Comparison of ENCODE assay signal across 9 cellular contexts in the genomic region with DNA sequence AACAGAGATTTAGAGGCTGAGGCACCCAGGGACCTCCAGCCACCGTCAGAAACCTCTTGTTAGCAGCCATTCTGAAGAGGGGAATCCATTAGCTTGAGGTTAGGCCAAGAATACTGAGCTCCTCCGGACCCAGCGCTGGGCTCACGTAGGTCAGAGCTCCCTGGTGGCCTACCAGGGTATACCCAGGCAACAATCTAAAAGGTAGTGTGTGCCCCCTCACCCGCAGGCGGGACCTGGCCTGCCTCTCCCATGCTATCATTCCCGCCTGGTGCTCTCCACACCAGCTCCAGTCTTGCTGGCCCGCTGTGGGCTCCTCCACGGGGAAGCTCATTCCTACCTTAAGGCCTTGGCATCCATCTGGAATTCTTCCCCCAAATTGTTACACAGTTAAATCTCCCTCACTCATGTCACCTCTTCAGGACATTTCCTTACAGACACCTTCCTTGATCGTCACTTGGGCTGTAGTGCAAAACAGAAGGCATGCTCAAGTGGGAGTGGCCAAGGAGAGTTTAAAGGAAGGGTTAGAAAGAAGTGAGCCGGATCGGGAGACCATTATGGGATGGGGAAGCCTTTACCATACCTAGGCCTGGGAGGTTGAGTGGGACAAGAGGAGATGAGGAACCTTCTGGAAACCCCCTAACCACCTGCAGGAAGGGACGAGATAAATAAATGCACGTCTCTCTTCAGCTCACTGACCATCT.
DNase-seq lines count a peak whose midpoint lies in the region; ATAC-seq and TF ChIP-seq lines count a peak whose summit lies in the region.
"Had no signal": no experiment of that assay in that cellular context is flagged by ENCODE, and none has a peak within 500 bp of the region (broad histone marks: within the 10 kb centered on the region; RNA-seq: fewer than 3 reads in every experiment).

No MANE protein-coding gene starts in this region.

- H4K20me1 ChIP-seq in BLaER1 (no peaks in the 10 kb centered on the region), neural progenitor cell (ENCODE audit: low read depth) (peaks cover 11% of the 10 kb centered on the region)

- H3K4me1 Mint-ChIP-seq in neural progenitor cell, result peaks cover 30% of the 10 kb centered on the region

- H3K4me3 ChIP-seq in BLaER1, result no peak overlapping the region
- H3K4me3 ChIP-seq in HUES6 (ENCODE audit: low read depth, low read length), result peak overlapping the region; percentile 76
- no peak overlapping the region for H3K4me3 ChIP-seq in brain microvascular endothelial cell (ENCODE audit: low read depth, low read length)
- peak overlapping the region; percentile 98 for H3K4me3 ChIP-seq in neural progenitor cell

- TF ChIP-seq CTCF in brain microvascular endothelial cell (IDR thresholded peaks at IDR 0.05; ENCODE audit: low read depth, low read length, missing control alignments), result peak; percentile 18
- peak; percentile 37 for TF ChIP-seq CTCF in neural progenitor cell (IDR thresholded peaks at IDR 0.05)

- no peak overlapping the region for H2AFZ ChIP-seq in neural progenitor cell (replicated peaks)

- H3K27me3 Mint-ChIP-seq in neural progenitor cell (ENCODE audit: insufficient read depth, low read depth), result peaks cover 22% of the 10 kb centered on the region

- H3K27ac Mint-ChIP-seq in neural progenitor cell, result no peak overlapping the region
- H3K27ac Mint-ChIP-seq: activated T-helper 1 cell treated with anti-CD3 and anti-CD28 coated beads, Interleukin-12 subunit alpha, Interleukin-12 subunit beta, Interleukin-2, Interleukin-4 antibody, amounts not matched to agents 30 ng/mL and 10 ng/mL and 1 ng/mL, durations not matched to agents 14 hours and 24 hours and 36 hours had no signal

- H3K4me3 Mint-ChIP-seq in neural progenitor cell, result peak overlapping the region; percentile 84
- H3K4me3 Mint-ChIP-seq: activated T-helper 1 cell treated with anti-CD3 and anti-CD28 coated beads, Interleukin-12 subunit alpha, Interleukin-12 subunit beta, Interleukin-2, Interleukin-4 antibody, amounts not matched to agents 30 ng/mL and 10 ng/mL and 1 ng/mL, durations not matched to agents 14 hours and 24 hours and 36 hours had no signal

- no peak overlapping the region for H3K27ac ChIP-seq in BLaER1
- no peak overlapping the region for H3K27ac ChIP-seq in HUES6 (ENCODE audit: low read depth, low read length)
- H3K27ac ChIP-seq in brain microvascular endothelial cell, result no peak overlapping the region
- no peak overlapping the region for H3K27ac ChIP-seq in neural progenitor cell

- H3K4me1 ChIP-seq in BLaER1 (peaks cover 17% of the 10 kb centered on the region), HUES6 (ENCODE audit: control insufficient read depth, insufficient read depth, low read length) (peaks cover 34% of the 10 kb centered on the region), neural progenitor cell (peaks cover 29% of the 10 kb centered on the region)

- no peaks in the 10 kb centered on the region for H3K36me3 Mint-ChIP-seq in neural progenitor cell

- H3K9ac ChIP-seq in BLaER1, result no peak overlapping the region
- H3K9ac ChIP-seq in HUES6 (ENCODE audit: low read length), result no peak overlapping the region
- H3K9ac ChIP-seq in neural progenitor cell, result no peak overlapping the region

- no peaks in the 10 kb centered on the region for H3K79me2 ChIP-seq in neural progenitor cell (ENCODE audit: low read depth)

- H3K27me3 ChIP-seq in BLaER1 (peaks cover 12% of the 10 kb centered on the region; the same call in 1 of the 2 replicates), HUES6 (ENCODE audit: control insufficient read depth, insufficient read depth, low read length) (peaks cover 64% of the 10 kb centered on the region), brain microvascular endothelial cell (replicated peaks) (peaks cover 32% of the 10 kb centered on the region), neural progenitor cell (peaks cover 61% of the 10 kb centered on the region)

- peaks cover 53% of the 10 kb centered on the region for H3F3A ChIP-seq in neural progenitor cell (ENCODE audit: low read depth)

- H3K9me3 ChIP-seq in BLaER1, result no peaks in the 10 kb centered on the region; the same call in 1 of the 2 replicates
- H3K9me3 ChIP-seq in HUES6 (ENCODE audit: control insufficient read depth, insufficient read depth, low read depth, low read length), result no peaks in the 10 kb centered on the region
- no peaks in the 10 kb centered on the region for H3K9me3 ChIP-seq in neural progenitor cell (ENCODE audit: low read depth)

- in situ Hi-C loops in brain microvascular endothelial cell (cut with HindIII; ENCODE audit: low pct_ligation_motif_present, low sequenced_read_pairs), result no loop called here

- DNase-seq in brain microvascular endothelial cell (no peak), neural progenitor cell (ENCODE audit: low spot score) (peak; percentile 62), NCI-H524 treated with DMSO at 0.1 percent for 48 hours (lab: John Stamatoyannopoulos, UW) (no peak)

- peak overlapping the region; percentile 99; the same call in 1 of the 2 replicates for H3K4me2 ChIP-seq in BLaER1
- H3K4me2 ChIP-seq in neural progenitor cell, result peak overlapping the region; percentile 99

- H3K36me3 ChIP-seq in BLaER1 (no peaks in the 10 kb centered on the region), HUES6 (ENCODE audit: control insufficient read depth, insufficient read depth, low read length) (no peaks in the 10 kb centered on the region), brain microvascular endothelial cell (replicated peaks) (no peaks in the 10 kb centered on the region), neural progenitor cell (no peaks in the 10 kb centered on the region)

- H3K9me3 Mint-ChIP-seq in neural progenitor cell, result peaks cover 3% of the 10 kb centered on the region
- H3K9me3 Mint-ChIP-seq: activated T-helper 1 cell treated with anti-CD3 and anti-CD28 coated beads, Interleukin-12 subunit alpha, Interleukin-12 subunit beta, Interleukin-2, Interleukin-4 antibody, amounts not matched to agents 30 ng/mL and 10 ng/mL and 1 ng/mL, durations not matched to agents 14 hours and 24 hours and 36 hours had no signal

- no peak for ATAC-seq in HG03025 (IDR thresholded peaks at IDR 0.05; ENCODE audit: low FRiP score, unreplicated experiment)
- ATAC-seq in GM19351 (IDR thresholded peaks at IDR 0.05; ENCODE audit: unreplicated experiment), result no peak
- no peak for ATAC-seq in GM21390 (IDR thresholded peaks at IDR 0.05; ENCODE audit: unreplicated experiment)

Comparison
In these comparisons a context has a peak if more than half of its experiments do, and no peak if none do; other contexts are left out.
1. H3K4me3 ChIP-seq: peak in HUES6 (single experiment) and neural progenitor cell (single experiment); none in BLaER1 (single experiment) and brain microvascular endothelial cell (single experiment).